In the genomic region with DNA sequence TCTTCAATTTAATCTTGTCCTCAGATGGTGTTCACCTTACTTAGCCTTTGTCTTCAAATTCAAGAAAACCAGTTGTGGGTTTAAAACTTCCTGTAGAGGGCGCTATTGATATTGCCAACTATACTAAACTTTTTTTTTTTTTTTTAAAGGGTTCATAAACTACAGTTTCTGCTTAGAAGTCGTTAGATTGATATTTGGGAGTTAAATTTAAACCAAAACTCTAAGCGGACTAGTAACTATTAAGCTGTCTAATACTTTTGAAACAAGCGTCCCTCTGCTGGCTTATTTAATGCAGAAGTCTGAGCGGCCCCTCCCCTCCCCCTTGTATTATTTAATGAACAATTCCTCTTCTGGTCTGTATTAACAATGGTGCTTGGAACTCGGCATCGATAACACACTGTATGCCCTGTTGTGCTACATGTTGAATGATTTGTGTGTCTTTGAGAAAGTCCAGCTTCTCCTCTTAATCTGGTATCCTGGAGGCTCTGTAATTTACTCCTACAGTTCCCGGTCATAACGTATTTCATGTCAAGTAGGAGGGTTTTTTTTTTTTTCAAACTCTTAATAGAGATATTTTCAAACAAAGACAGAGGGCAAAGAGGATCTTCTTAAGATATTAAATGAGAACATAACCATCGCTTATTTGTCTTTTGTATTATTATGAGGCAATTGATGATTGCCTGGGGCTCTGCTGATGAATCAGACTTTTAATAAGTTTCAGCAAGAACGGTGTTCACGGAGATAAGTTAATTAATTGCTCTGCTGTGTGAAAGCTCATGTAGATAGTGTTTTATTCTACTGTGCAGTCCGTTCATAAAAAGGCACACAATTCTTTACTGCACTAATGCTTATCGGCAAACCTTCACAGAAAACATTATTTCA, we compare ENCODE assay signal across 9 cellular contexts. TPM values are rescaled to one million over a fixed set of nuclear protein-coding genes. Genes with fewer than 3 reads are reported as not detected.
A peak's percentile ranks its signal among the peaks of the same experiment; 100 is the strongest.
DNase-seq lines count a peak whose midpoint lies in the region; ATAC-seq, FAIRE-seq and TF ChIP-seq lines count a peak whose summit lies in the region.
"Had no signal": no experiment of that assay in that cellular context is flagged by ENCODE, and none has a peak within 500 bp of the region (broad histone marks: within the 10 kb centered on the region; RNA-seq: fewer than 3 reads in every experiment).

No MANE protein-coding gene starts in this region.

- intact Hi-C loops in Panc1 (cut with micrococcal nuclease; ENCODE audit: unreplicated experiment) (loop anchor here (2.0 to 5.0 kb wide), 3 partner anchors 92 to 465 kb away; no protein-coding TSS in a partner anchor), endothelial cell of umbilical vein (cut with micrococcal nuclease) (loop anchor here (1.0 to 5.0 kb wide), 5 partner anchors 237 to 1018 kb away; no protein-coding TSS in a partner anchor)

- peak; percentile 91 for DNase-seq in DMS53 (lab: John Stamatoyannopoulos, UW)
- peak; percentile 79 for DNase-seq in LHCN-M2 (ENCODE audit: low read depth)
- DNase-seq in Panc1 (ENCODE audit: low read depth, low spot score) = no peak
- DNase-seq in endothelial cell of umbilical vein (ENCODE audit: low read depth, low spot score) = peak; percentile 76
- DNase-seq in stimulated activated CD4-positive, alpha-beta T cell treated with anti-CD3 and anti-CD28 coated beads, Interleukin-4, amount 100 ng/mL, for 4 hours = no peak
- DNase-seq in GOT3 (lab: John Stamatoyannopoulos, UW) = no peak

- no peaks in the 10 kb centered on the region for H3K79me2 ChIP-seq in endothelial cell of umbilical vein (ENCODE audit: control insufficient read depth, insufficient read depth, low read length)

- no peak for TF ChIP-seq POLR2A in endothelial cell of umbilical vein (IDR thresholded peaks at IDR 0.05; ENCODE audit: low read depth, low read length)

- CTCF ChIA-PET in Panc1 (lab: Charles Lee) (interaction anchor here (0.7 kb wide), 2 partner anchors 148 to 644 kb away, joined by 3 to 8 read pairs; no protein-coding TSS in a partner anchor), endothelial cell of umbilical vein (lab: Charles Lee) (interaction anchor here (0.7 to 1.5 kb wide), 5 partner anchors 88 to 532 kb away, joined by 3 to 4 read pairs (median 4); no protein-coding TSS in a partner anchor)

- H3K9me1 ChIP-seq in endothelial cell of umbilical vein (replicated peaks; ENCODE audit: control insufficient read depth, extremely low read depth, insufficient read depth, low read length) = no peaks in the 10 kb centered on the region

- no TSS peak for BruUV-seq in Panc1 (replicated peaks; lab: Mats Ljungman, UMichigan)
- no TSS peak for BruUV-seq in endothelial cell of umbilical vein (replicated peaks; lab: Mats Ljungman, UMichigan)

- H3K27me3 ChIP-seq in Panc1 (ENCODE audit: control insufficient read depth, insufficient read depth, low read length) (peaks cover 16% of the 10 kb centered on the region), endothelial cell of umbilical vein (ENCODE audit: control insufficient read depth in 2 of 2, insufficient read depth in 2 of 2, low read length in 2 of 2) (peaks cover 10 to 13% of the 10 kb centered on the region in 2 experiments), muscle layer of duodenum (ENCODE audit: low read depth, low read length) (no peaks in the 10 kb centered on the region)

- H3K36me3 ChIP-seq in Panc1 (ENCODE audit: control insufficient read depth, insufficient read depth, low read length) (no peaks in the 10 kb centered on the region), endothelial cell of umbilical vein (ENCODE audit: control insufficient read depth in 2 of 2, extremely low read depth in 1 of 2, insufficient read depth in 2 of 2, low read length in 2 of 2) (no peaks in the 10 kb centered on the region), muscle layer of duodenum (ENCODE audit: control insufficient read depth in 1 of 2, insufficient read depth in 2 of 2, low read length in 2 of 2) (no peaks in the 10 kb centered on the region)

- peak; percentile 80 for TF ChIP-seq CTCF in Panc1 (IDR thresholded peaks at IDR 0.05)
- TF ChIP-seq CTCF in endothelial cell of umbilical vein (IDR thresholded peaks at IDR 0.05; ENCODE audit: extremely low read depth in 1 of 2, insufficient read depth in 1 of 2, low read depth in 1 of 2, low read length in 2 of 2) = peak; percentile 39 to 41

- ATAC-seq in Panc1 = peak; percentile 65
- no peak for ATAC-seq in GM18517 (IDR thresholded peaks at IDR 0.05; ENCODE audit: unreplicated experiment)

- in situ Hi-C loops in Panc1 (cut with HindIII; ENCODE audit: low pct_unique_long_range_greater_than_20kb, low sequenced_read_pairs) = no loop called here

- peak overlapping the region; percentile 41 for H2AFZ ChIP-seq in endothelial cell of umbilical vein (ENCODE audit: low read depth, low read length)

- no peak overlapping the region for H3K27ac ChIP-seq in Panc1 (ENCODE audit: low read length)
- no peak overlapping the region for H3K27ac ChIP-seq in endothelial cell of umbilical vein (ENCODE audit: insufficient read depth, low read depth, low read length)
- no peak overlapping the region for H3K27ac ChIP-seq in muscle layer of duodenum (ENCODE audit: low read length)

- no peaks in the 10 kb centered on the region for H4K20me1 ChIP-seq in endothelial cell of umbilical vein (replicated peaks; ENCODE audit: control insufficient read depth, extremely low read depth, insufficient read depth, low read length)

- peak; percentile 75 for FAIRE-seq in endothelial cell of umbilical vein (lab: Jason Lieb, UNC)

- dilution Hi-C loops in endothelial cell of umbilical vein (cut with MboI; ENCODE audit: extremely low pct_ligation_motif_present, low sequenced_read_pairs) = no loop called here

- peak overlapping the region; percentile 75 for H3K4me2 ChIP-seq in endothelial cell of umbilical vein (ENCODE audit: insufficient read depth, low read length)

- H3K4me3 ChIP-seq in Panc1 (ENCODE audit: low read depth in 2 of 2, low read length in 2 of 2) (no peak overlapping the region), endothelial cell of umbilical vein (replicated peaks in 1 of 3; ENCODE audit: insufficient read depth in 1 of 3, low read depth in 1 of 3, low read length in 3 of 3) (peak overlapping the region in 2 of 3 experiments; percentile 1 to 54), muscle layer of duodenum (ENCODE audit: low read depth in 1 of 2, low read length in 2 of 2) (peak overlapping the region; percentile 47 to 51)

- no peak overlapping the region for H3K9ac ChIP-seq in endothelial cell of umbilical vein (replicated peaks; ENCODE audit: extremely low read depth, insufficient read depth, low read length)

- POLR2A ChIA-PET in Panc1 (lab: Charles Lee) (no interaction called here), endothelial cell of umbilical vein (lab: Charles Lee) (no interaction called here)

- H3K4me1 ChIP-seq in Panc1 (ENCODE audit: control insufficient read depth, insufficient read depth, low read length) (0 out of 2 replicates have a peak, but pooled peaks cover 3% of the 10 kb centered on the region), endothelial cell of umbilical vein (ENCODE audit: control insufficient read depth, extremely low read depth, insufficient read depth, low read length) (no peaks in the 10 kb centered on the region), muscle layer of duodenum (ENCODE audit: control insufficient read depth in 1 of 2, insufficient read depth in 2 of 2, low read length in 2 of 2) (no peaks in the 10 kb centered on the region)

- H3K9me3 ChIP-seq in Panc1 (ENCODE audit: control insufficient read depth, insufficient read depth, low read depth, low read length) (no peaks in the 10 kb centered on the region), endothelial cell of umbilical vein (replicated peaks; ENCODE audit: control insufficient read depth, insufficient read depth, low read length) (no peaks in the 10 kb centered on the region), muscle layer of duodenum (ENCODE audit: control insufficient read depth in 1 of 2, low read length in 2 of 2) (no peaks in the 10 kb centered on the region)

TF ChIP-seq in endothelial cell of umbilical vein, 7 proteins besides CTCF, POLR2A, EP300 and RAD21:
- TF ChIP-seq POLR2AphosphoS5 (IDR thresholded peaks at IDR 0.05; ENCODE audit: insufficient read depth, low read depth, low read length) = no peak
- no peak for TF ChIP-seq GATA2 (IDR thresholded peaks at IDR 0.05; ENCODE audit: insufficient read depth, insufficient read length, low read depth, low read length)
- TF ChIP-seq EZH2 (IDR thresholded peaks at IDR 0.05; ENCODE audit: borderline replicate concordance, low read depth, low read length, severe bottlenecking) = peak; percentile 9
- no peak for TF ChIP-seq JUN (IDR thresholded peaks at IDR 0.05; ENCODE audit: borderline replicate concordance, insufficient read depth, insufficient read length, low read depth)

RNA-seq across cellular contexts. Expression of gene CREB5, which starts 22.6 kb away (rescaled TPM):
- total RNA-seq in LHCN-M2 (2014; rRNA removed) = 6.5 and 9.0 TPM in 2 replicates
- 1.2 TPM for polyA plus RNA-seq in LHCN-M2 (2012)
- 3.1 TPM for total RNA-seq in Panc1 (2021; ENCODE audit: unreplicated experiment)
- polyA plus RNA-seq in Panc1 (2012; ENCODE audit: insufficient read length) = 5.4 TPM
- total RNA-seq in endothelial cell of umbilical vein = 13.8 and 19.6 TPM in 2 replicates
- 28.4 and 32.7 TPM in 2 replicates for polyA plus RNA-seq in endothelial cell of umbilical vein
- 11.2 and 11.9 TPM in 2 replicates for polyA plus RNA-seq in endothelial cell of umbilical vein (2011; cell fraction: cytosol; rRNA removed)
- polyA plus RNA-seq in endothelial cell of umbilical vein (2011; cell fraction: nucleus; rRNA removed) = 61.3 and 61.6 TPM in 2 replicates
- polyA plus RNA-seq in endothelial cell of umbilical vein (2012) = 6.4 TPM in 2 replicates
- polyA minus RNA-seq in endothelial cell of umbilical vein = 55.3 and 77.5 TPM in 2 replicates
- polyA minus RNA-seq in endothelial cell of umbilical vein (2011; cell fraction: cytosol; rRNA and poly(A)+ RNA removed) = not detected
- polyA minus RNA-seq in endothelial cell of umbilical vein (2011; cell fraction: nucleus; rRNA and poly(A)+ RNA removed) = 149 and 150 TPM in 2 replicates
- total RNA-seq: T-helper 1 cell treated with Interleukin-12 subunit alpha and Interleukin-12 subunit beta and Interleukin-4 antibody, amounts not matched to agents 30 ng/mL and 1 ng/mL, for 36 hours had no signal

Comparison
In these comparisons a context has a peak if more than half of its experiments do, and no peak if none do; other contexts are left out.
1. DNase-seq: peak in DMS53 (single experiment), LHCN-M2 (single experiment) and endothelial cell of umbilical vein (single experiment); none in Panc1 (single experiment), stimulated activated CD4-positive, alpha-beta T cell treated with anti-CD3 and anti-CD28 coated beads, Interleukin-4, amount 100 ng/mL, for 4 hours (0 of 2) and GOT3 (single experiment).
2. H3K4me3 ChIP-seq: peak in endothelial cell of umbilical vein (2 of 3) and muscle layer of duodenum (2 of 2); none in Panc1 (0 of 2).